In the genomic region with DNA sequence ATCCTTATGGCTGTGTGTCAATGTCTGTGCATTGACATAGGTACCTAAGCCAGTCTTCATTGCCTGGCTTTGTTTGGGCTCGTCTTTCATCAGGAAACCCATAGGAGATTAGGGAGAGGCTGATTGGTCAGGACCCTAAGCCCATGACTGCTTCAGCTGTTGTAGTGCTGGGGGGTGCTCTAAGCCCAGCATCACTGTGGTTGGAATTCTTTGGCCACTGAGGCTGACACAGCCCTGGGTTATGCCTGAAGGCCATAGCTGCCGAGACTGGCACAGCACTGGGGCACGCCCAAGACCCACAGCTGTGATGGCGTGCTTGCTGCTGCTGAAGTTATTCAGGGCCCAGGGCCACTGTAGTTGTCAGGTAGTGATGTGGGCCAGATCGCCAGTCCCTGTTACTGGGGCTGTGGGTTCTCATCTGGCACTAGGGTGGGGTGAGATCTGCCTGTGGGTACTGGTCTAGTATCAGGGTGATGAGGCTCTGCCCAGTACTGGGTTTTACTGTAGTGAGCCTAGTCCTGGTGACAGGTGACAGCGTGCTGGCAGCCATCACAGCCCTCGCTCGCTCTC, we compare ENCODE assay signal across 16 cellular contexts. TPM values are rescaled to one million over a fixed set of nuclear protein-coding genes. Genes with fewer than 3 reads are reported as not detected.
DNase-seq lines count a peak whose midpoint lies in the region; ATAC-seq and TF ChIP-seq lines count a peak whose summit lies in the region.
"Had no signal": no experiment of that assay in that cellular context is flagged by ENCODE, and none has a peak within 500 bp of the region (broad histone marks: within the 10 kb centered on the region; RNA-seq: fewer than 3 reads in every experiment).

No MANE protein-coding gene starts in this region.

- ATAC-seq in central memory CD8-positive, alpha-beta T cell (replicated peaks; ENCODE audit: extremely low read depth, poor library complexity, severe bottlenecking) = no peak
- ATAC-seq in left lung = no peak
- ATAC-seq: CD8-positive, alpha-beta T cell had no signal

- no peaks in the 10 kb centered on the region for H3K9me2 ChIP-seq in SK-N-SH

- H3K27me3 ChIP-seq in neuronal stem cell (ENCODE audit: control insufficient read depth in 3 of 3, insufficient read depth in 3 of 3, low read depth in 1 of 3, low read length in 3 of 3) = peaks cover 0 to 3% (median 2%) of the 10 kb centered on the region in 3 experiments
- no peaks in the 10 kb centered on the region for H3K27me3 ChIP-seq in SK-N-SH (ENCODE audit: insufficient read depth)
- H3K27me3 ChIP-seq in left lung = no peaks in the 10 kb centered on the region

- DNase-seq in activated naive CD4-positive, alpha-beta T cell (lab: John Stamatoyannopoulos, UW) = no peak
- peak; percentile 36 for DNase-seq in M059J (ENCODE audit: low read depth)
- DNase-seq in central memory CD8-positive, alpha-beta T cell (ENCODE audit: low spot score in 2 of 2) = no peak
- DNase-seq in neuronal stem cell (ENCODE audit: low spot score) = no peak
- DNase-seq in SK-N-SH = no peak
- no peak for DNase-seq in left lung
- no peak for DNase-seq in cerebellum (ENCODE audit: low spot score)
- DNase-seq: CD8-positive, alpha-beta T cell; DND-41; GF-D8; Karpas-422; NCI-H1417; NCI-H2029; NCI-H2171 treated with DMSO at 0.1 percent for 48 hours; NCI-H82 had no signal

- H4K8ac ChIP-seq in neuronal stem cell (ENCODE audit: low read depth, low read length) = no peak overlapping the region

- no peaks in the 10 kb centered on the region for H3K79me2 ChIP-seq in SK-N-SH (ENCODE audit: insufficient read depth)

- H2BK15ac ChIP-seq in neuronal stem cell (ENCODE audit: low read length) = no peak overlapping the region

- H3K18ac ChIP-seq in neuronal stem cell (ENCODE audit: low read length) = no peak overlapping the region

- H3K14ac ChIP-seq in neuronal stem cell (ENCODE audit: low read length) = no peak overlapping the region

- H3K36me3 Mint-ChIP-seq in activated naive CD4-positive, alpha-beta T cell treated with anti-CD3 and anti-CD28 coated beads, Interleukin-2, amount 50 U/mL, for 24 hours = peaks cover 5% of the 10 kb centered on the region
- peaks cover 8% of the 10 kb centered on the region for H3K36me3 Mint-ChIP-seq in central memory CD8-positive, alpha-beta T cell (ENCODE audit: insufficient read depth)

- peaks cover 12% of the 10 kb centered on the region for H3F3A ChIP-seq in SK-N-SH (replicated peaks; ENCODE audit: insufficient read depth)

- H3K4me1 Mint-ChIP-seq in activated naive CD4-positive, alpha-beta T cell treated with anti-CD3 and anti-CD28 coated beads, Interleukin-2, amount 50 U/mL, for 24 hours = peaks cover 46% of the 10 kb centered on the region
- H3K4me1 Mint-ChIP-seq in central memory CD8-positive, alpha-beta T cell = peaks cover 15% of the 10 kb centered on the region

- H3K4me3 ChIP-seq in neuronal stem cell (ENCODE audit: low read length in 2 of 2) (no peak overlapping the region), SK-N-SH (ENCODE audit: low read depth in 2 of 2, low read length in 1 of 2) (no peak overlapping the region), left lung (no peak overlapping the region)

- H3K9ac ChIP-seq in neuronal stem cell (ENCODE audit: low read depth, low read length, poor library complexity) (peak overlapping the region; percentile 54), SK-N-SH (no peak overlapping the region)

- TF ChIP-seq CTCF in SK-N-SH (IDR thresholded peaks at IDR 0.05) (no peak), left lung (IDR thresholded peaks at IDR 0.05) (no peak)

- H3K4me3 Mint-ChIP-seq in activated naive CD4-positive, alpha-beta T cell treated with anti-CD3 and anti-CD28 coated beads, Interleukin-2, amount 50 U/mL, for 24 hours = no peak overlapping the region
- no peak overlapping the region for H3K4me3 Mint-ChIP-seq in central memory CD8-positive, alpha-beta T cell
- H3K4me3 Mint-ChIP-seq: CD8-positive, alpha-beta T cell had no signal

- H3K4ac ChIP-seq in neuronal stem cell (ENCODE audit: low read length) = peak overlapping the region; percentile 4

- TF ChIP-seq EP300 in SK-N-SH (IDR thresholded peaks at IDR 0.05; ENCODE audit: borderline replicate concordance in 1 of 2, low read depth in 1 of 2, low read length in 1 of 2) = no peak

- H3K4me2 ChIP-seq in neuronal stem cell (ENCODE audit: insufficient read depth, low read length, poor library complexity, severe bottlenecking) = no peak overlapping the region
- no peak overlapping the region for H3K4me2 ChIP-seq in SK-N-SH

- H2BK12ac ChIP-seq in neuronal stem cell (ENCODE audit: low read length) = no peak overlapping the region

- H3K27ac Mint-ChIP-seq in activated naive CD4-positive, alpha-beta T cell treated with anti-CD3 and anti-CD28 coated beads, Interleukin-2, amount 50 U/mL, for 24 hours = peak overlapping the region; percentile 15
- H3K27ac Mint-ChIP-seq in central memory CD8-positive, alpha-beta T cell (ENCODE audit: low read depth) = peak overlapping the region; percentile 17
- H3K27ac Mint-ChIP-seq: CD8-positive, alpha-beta T cell had no signal

- CTCF ChIA-PET in SK-N-SH (lab: Yijun Ruan, JAX) = no interaction called here

- H3K9me3 Mint-ChIP-seq in activated naive CD4-positive, alpha-beta T cell treated with anti-CD3 and anti-CD28 coated beads, Interleukin-2, amount 50 U/mL, for 24 hours = no peaks in the 10 kb centered on the region
- no peaks in the 10 kb centered on the region for H3K9me3 Mint-ChIP-seq in central memory CD8-positive, alpha-beta T cell
- H3K9me3 Mint-ChIP-seq: CD8-positive, alpha-beta T cell had no signal

- no peak for TF ChIP-seq RAD21 in SK-N-SH (IDR thresholded peaks at IDR 0.05; ENCODE audit: low read length)

- no peaks in the 10 kb centered on the region for H3K79me1 ChIP-seq in neuronal stem cell (ENCODE audit: low read depth, low read length)

- no peaks in the 10 kb centered on the region for H4K20me1 ChIP-seq in SK-N-SH (ENCODE audit: insufficient read depth)

- no peaks in the 10 kb centered on the region for H3K36me3 ChIP-seq in neuronal stem cell (replicated peaks in 1 of 2; ENCODE audit: control insufficient read depth in 2 of 2, insufficient read depth in 2 of 2, low read length in 2 of 2)
- H3K36me3 ChIP-seq in SK-N-SH (replicated peaks in 1 of 2; ENCODE audit: control insufficient read depth in 1 of 2, insufficient read depth in 2 of 2, low read length in 1 of 2) = no peaks in the 10 kb centered on the region
- H3K36me3 ChIP-seq in left lung = peaks cover 0 to 12% of the 10 kb centered on the region in 2 donors

- no peak overlapping the region for H2AFZ ChIP-seq in neuronal stem cell (ENCODE audit: low read length)
- no peak overlapping the region for H2AFZ ChIP-seq in SK-N-SH (ENCODE audit: low read depth)

- H3K9me3 ChIP-seq in neuronal stem cell (replicated peaks in 1 of 2; ENCODE audit: control insufficient read depth in 2 of 2, insufficient read depth in 1 of 2, low read depth in 1 of 2, low read length in 2 of 2) = no peaks in the 10 kb centered on the region
- H3K9me3 ChIP-seq in SK-N-SH = no peaks in the 10 kb centered on the region
- H3K9me3 ChIP-seq in left lung = no peaks in the 10 kb centered on the region

- H3K23ac ChIP-seq in neuronal stem cell (ENCODE audit: low read depth, low read length, poor library complexity) = no peak overlapping the region

- no CpG with 5 or more reads among the region's 8 CpGs for WGBS in neuronal stem cell (ENCODE audit: extremely low coverage in 2 of 2, insufficient read length in 2 of 2, insufficient replicate concordance in 1 of 2), 2 donors
- WGBS in SK-N-SH (ENCODE audit: low lambda C conversion rate) = 95% methylated on average over 4 of the region's 8 CpGs

- H3K27me3 Mint-ChIP-seq in activated naive CD4-positive, alpha-beta T cell treated with anti-CD3 and anti-CD28 coated beads, Interleukin-2, amount 50 U/mL, for 24 hours = no peaks in the 10 kb centered on the region
- H3K27me3 Mint-ChIP-seq in central memory CD8-positive, alpha-beta T cell = no peaks in the 10 kb centered on the region

- no peak overlapping the region for H4K91ac ChIP-seq in neuronal stem cell (ENCODE audit: low read depth, low read length, poor library complexity)

- intact Hi-C loops in left lung (cut with DNase I) = no loop called here

- peak overlapping the region; percentile 47 for H2AK5ac ChIP-seq in neuronal stem cell (ENCODE audit: low read depth, low read length)

- POLR2A ChIA-PET in SK-N-SH (lab: Yijun Ruan, JAX) = no interaction called here

- H3K4me1 ChIP-seq in neuronal stem cell (ENCODE audit: control insufficient read depth in 2 of 2, insufficient read depth in 1 of 2, low read depth in 1 of 2, low read length in 2 of 2) (peaks cover 0 to 5% of the 10 kb centered on the region in 2 donors), SK-N-SH (ENCODE audit: control insufficient read depth in 1 of 2, insufficient read depth in 2 of 2, low read depth in 1 of 2, low read length in 1 of 2) (peaks cover 0 to 3% of the 10 kb centered on the region in 2 experiments; a peak in 1 of 4 replicates), left lung (peaks cover 6 to 13% of the 10 kb centered on the region in 2 donors)

- H2BK120ac ChIP-seq in neuronal stem cell (ENCODE audit: low read depth, low read length) = no peak overlapping the region

- no peak overlapping the region for H2BK5ac ChIP-seq in neuronal stem cell (ENCODE audit: low read length)

- no peak overlapping the region for H3K27ac ChIP-seq in neuronal stem cell (replicated peaks; ENCODE audit: low read length)
- no peak overlapping the region for H3K27ac ChIP-seq in SK-N-SH (ENCODE audit: low read depth in 2 of 2, low read length in 1 of 2)
- H3K27ac ChIP-seq in left lung = no peak overlapping the region

TF ChIP-seq in SK-N-SH, 30 proteins besides CTCF, POLR2A, EP300 and RAD21:
- TF ChIP-seq, protein P1, sequence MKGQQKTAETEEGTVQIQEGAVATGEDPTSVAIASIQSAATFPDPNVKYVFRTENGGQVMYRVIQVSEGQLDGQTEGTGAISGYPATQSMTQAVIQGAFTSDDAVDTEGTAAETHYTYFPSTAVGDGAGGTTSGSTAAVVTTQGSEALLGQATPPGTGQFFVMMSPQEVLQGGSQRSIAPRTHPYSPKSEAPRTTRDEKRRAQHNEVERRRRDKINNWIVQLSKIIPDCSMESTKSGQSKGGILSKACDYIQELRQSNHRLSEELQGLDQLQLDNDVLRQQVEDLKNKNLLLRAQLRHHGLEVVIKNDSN (IDR thresholded peaks at IDR 0.05; ENCODE audit: borderline replicate concordance, low read depth) = no peak
- no peak for TF ChIP-seq GATA2 (CRISPR knock-in tag; IDR thresholded peaks at IDR 0.05)

RNA-seq across cellular contexts. Expression of a gene that starts 4.9 kb away (rescaled TPM):
- total RNA-seq in M059J (2014; rRNA removed; shearing (Covaris generic)) = 159 and 164 TPM in 2 replicates
- polyA plus RNA-seq in neuronal stem cell (2013, experiment 1 of 2) = 0.66 TPM
- polyA plus RNA-seq in neuronal stem cell (2013, experiment 2 of 2) = 0.61 TPM
- 6.6 and 7.5 TPM in 2 replicates for polyA plus RNA-seq in SK-N-SH (2012; rRNA removed)
- polyA plus RNA-seq in SK-N-SH (2012; cell fraction: cytosol; rRNA removed) = 6.2 and 6.9 TPM in 2 replicates
- polyA plus RNA-seq in SK-N-SH (2012; cell fraction: nucleus; rRNA removed) = 4.0 and 4.2 TPM in 2 replicates
- total RNA-seq in left lung (10 to 100 TPM; 10.5 to 22.3 TPM), cerebellum (1.8 TPM)

RNA-seq across cellular contexts. Expression of a gene that starts 44.3 kb away (rescaled TPM):
- 1.3 and 1.7 TPM in 2 replicates for total RNA-seq in M059J (2014; rRNA removed; shearing (Covaris generic))
- polyA plus RNA-seq in neuronal stem cell (2013, experiment 1 of 2) = 1.3 TPM
- polyA plus RNA-seq in neuronal stem cell (2013, experiment 2 of 2) = 1.2 TPM
- 1.7 and 2.1 TPM in 2 replicates for polyA plus RNA-seq in SK-N-SH (2012; rRNA removed)
- polyA plus RNA-seq in SK-N-SH (2012; cell fraction: cytosol; rRNA removed) = 1.0 and 1.2 TPM in 2 replicates
- polyA plus RNA-seq in SK-N-SH (2012; cell fraction: nucleus; rRNA removed) = 6.8 and 7.7 TPM in 2 replicates
- total RNA-seq in left lung = under 1 TPM; 0.79 to 0.87 TPM
- 7.3 TPM for total RNA-seq in cerebellum
